26 cellular contexts compared by ENCODE assay signal in the genomic region with DNA sequence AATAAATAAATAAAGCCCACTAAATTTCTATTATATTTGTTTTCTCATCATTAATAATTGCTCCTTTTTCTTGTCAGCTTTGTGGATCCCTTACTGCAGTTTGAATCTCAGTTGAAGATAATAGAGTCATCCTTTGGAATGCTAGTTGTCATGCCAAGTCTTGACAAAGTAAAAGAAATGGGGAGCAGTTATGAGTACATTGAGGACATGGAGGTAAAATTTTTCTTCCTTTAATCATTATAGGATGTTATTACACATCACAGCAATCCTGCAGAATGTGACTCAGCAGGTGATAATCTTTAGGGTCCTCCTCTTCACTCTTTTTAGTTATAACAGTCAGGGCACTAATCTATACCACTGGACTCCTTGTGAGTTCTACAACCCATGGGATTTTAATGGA. TPM values are rescaled to one million over a fixed set of nuclear protein-coding genes. Genes with fewer than 3 reads are reported as not detected.
A peak's percentile ranks its signal among the peaks of the same experiment; 100 is the strongest.
DNase-seq lines count a peak whose midpoint lies in the region; ATAC-seq, FAIRE-seq and TF ChIP-seq lines count a peak whose summit lies in the region.
"Had no signal": no experiment of that assay in that cellular context is flagged by ENCODE, and none has a peak within 500 bp of the region (broad histone marks: within the 10 kb centered on the region; RNA-seq: fewer than 3 reads in every experiment).

No MANE protein-coding gene starts in this region.

- dilution Hi-C loops in IMR-90 (cut with HindIII; ENCODE audit: low sequenced_read_pairs, unreplicated experiment) = no loop called here
- dilution Hi-C loops in keratinocyte (cut with MboI; ENCODE audit: extremely low pct_ligation_motif_present, low sequenced_read_pairs) = no loop called here

- H3K9ac ChIP-seq in IMR-90 (ENCODE audit: low read depth, low read length) (no peak overlapping the region), keratinocyte (ENCODE audit: control insufficient read depth, extremely low read depth, insufficient read depth, low read length) (no peak overlapping the region)
- H3K9ac ChIP-seq: parathyroid adenoma had no signal

- H3K23ac ChIP-seq in IMR-90 (ENCODE audit: low read depth, low read length) = no peak overlapping the region

- peak; percentile 12 for DNase-seq in BJ (ENCODE audit: low read depth)
- DNase-seq in IMR-90 = peak; percentile 68
- peak; percentile 12 for DNase-seq in astrocyte of the spinal cord (ENCODE audit: low read depth, low spot score)
- DNase-seq in keratinocyte (ENCODE audit: low read depth, low spot score) = peak; percentile 63
- no peak for DNase-seq in stimulated activated naive CD8-positive, alpha-beta T cell treated with anti-CD3 and anti-CD28 coated beads, Interleukin-15, Interleukin-2, amounts not matched to agents 100 U/mL and 50 U/mL, for 24 hours
- no peak for DNase-seq in epidermal melanocyte (ENCODE audit: insufficient read length, low spot score)
- no peak for DNase-seq in right lobe of liver
- DNase-seq: ACHN; activated CD4-positive, alpha-beta T cell treated with anti-CD3 and anti-CD28 coated beads, Interleukin-2, amount 10 ng/mL, durations not matched to agents 24 days and 14 days; CD4-positive, alpha-beta T cell; heart left ventricle; Kasumi-1; left lung; NCI-H1092; NCI-H1930; NCI-H345; substantia nigra; T-helper 2 cell had no signal

- H2BK20ac ChIP-seq in IMR-90 (ENCODE audit: low read depth, low read length) = no peak overlapping the region

- H3K4me1 ChIP-seq in IMR-90 (ENCODE audit: control insufficient read depth, insufficient read depth, low read length) (no peaks in the 10 kb centered on the region), keratinocyte (ENCODE audit: control insufficient read depth, extremely low read depth, insufficient read depth, low read length) (peaks cover 28% of the 10 kb centered on the region), right lobe of liver (no peaks in the 10 kb centered on the region)
- H3K4me1 ChIP-seq: heart left ventricle, left lung, parathyroid adenoma had no signal

- in situ Hi-C loops in IMR-90 (cut with MboI; ENCODE audit: low sequenced_read_pairs) (no loop called here), astrocyte of the spinal cord (cut with HindIII; ENCODE audit: low sequenced_read_pairs) (no loop called here)

- BruUV-seq in IMR-90 (replicated peaks; lab: Mats Ljungman, UMichigan) = no TSS peak

- H4K8ac ChIP-seq in IMR-90 (ENCODE audit: low read depth in 2 of 2, low read length in 2 of 2) = no peak overlapping the region

- H3K27me3 ChIP-seq in BJ (ENCODE audit: control insufficient read depth, insufficient read depth, low read length) (no peaks in the 10 kb centered on the region), IMR-90 (ENCODE audit: control insufficient read depth, insufficient read depth, low read length) (no peaks in the 10 kb centered on the region), keratinocyte (ENCODE audit: control insufficient read depth, extremely low read depth, insufficient read depth, low read length) (no peaks in the 10 kb centered on the region), right lobe of liver (no peaks in the 10 kb centered on the region)
- H3K27me3 ChIP-seq: heart left ventricle, left lung had no signal

- H2BK120ac ChIP-seq in IMR-90 (ENCODE audit: low read depth, low read length) = no peak overlapping the region

- FAIRE-seq in keratinocyte (lab: Jason Lieb, UNC) = no peak
- FAIRE-seq: GM12891 had no signal

- TF ChIP-seq CTCF in BJ (IDR thresholded peaks at IDR 0.05; ENCODE audit: insufficient read depth, low read depth, low read length) = no peak
- no peak for TF ChIP-seq CTCF in IMR-90 (conservative IDR thresholded peaks at IDR 0.05; ENCODE audit: low read depth, low read length)
- TF ChIP-seq CTCF in astrocyte of the spinal cord (IDR thresholded peaks at IDR 0.05; ENCODE audit: low read depth, low read length) = no peak
- no peak for TF ChIP-seq CTCF in keratinocyte (optimal IDR thresholded peaks at IDR 0.05 in 1 of 3, IDR thresholded peaks at IDR 0.05 in 1 of 3, conservative IDR thresholded peaks at IDR 0.05 in 1 of 3; ENCODE audit: extremely low read depth in 1 of 3, insufficient read depth in 2 of 3, low read length in 3 of 3)
- TF ChIP-seq CTCF in right lobe of liver (IDR thresholded peaks at IDR 0.05) = no peak

- no peak overlapping the region for H3K18ac ChIP-seq in IMR-90 (ENCODE audit: low read depth, low read length)

- H3K9me1 ChIP-seq in IMR-90 (ENCODE audit: insufficient read depth, low read length) (no peaks in the 10 kb centered on the region), keratinocyte (ENCODE audit: control insufficient read depth, extremely low read depth, insufficient read depth, low read length) (no peaks in the 10 kb centered on the region)

- H3K4ac ChIP-seq in IMR-90 (ENCODE audit: low read depth, low read length) = no peak overlapping the region

- H2AK9ac ChIP-seq in IMR-90 (replicated peaks; ENCODE audit: low read depth, low read length, poor library complexity) = no peak overlapping the region

- H3K79me2 ChIP-seq in keratinocyte (ENCODE audit: control insufficient read depth, insufficient read depth, low read length) = no peaks in the 10 kb centered on the region
- H3K79me2 ChIP-seq: parathyroid adenoma had no signal

- H3K9me3 ChIP-seq in IMR-90 (ENCODE audit: control insufficient read depth, insufficient read depth, low read length) (no peaks in the 10 kb centered on the region), keratinocyte (ENCODE audit: control insufficient read depth, low read depth, low read length) (no peaks in the 10 kb centered on the region), right lobe of liver (no peaks in the 10 kb centered on the region)
- H3K9me3 ChIP-seq: heart left ventricle, left lung had no signal

- no peaks in the 10 kb centered on the region for H3K36me3 ChIP-seq in BJ (ENCODE audit: control insufficient read depth, insufficient read depth, low read length)
- H3K36me3 ChIP-seq in IMR-90 (ENCODE audit: control insufficient read depth, insufficient read depth, low read length) = no peaks in the 10 kb centered on the region
- no peaks in the 10 kb centered on the region for H3K36me3 ChIP-seq in keratinocyte (ENCODE audit: control insufficient read depth in 2 of 2, extremely low read depth in 1 of 2, insufficient read depth in 2 of 2, low read length in 2 of 2)
- no peaks in the 10 kb centered on the region for H3K36me3 ChIP-seq in right lobe of liver
- H3K36me3 ChIP-seq: heart left ventricle, left lung had no signal

- H3K4me2 ChIP-seq in IMR-90 (ENCODE audit: low read depth, low read length) = no peak overlapping the region
- H3K4me2 ChIP-seq in keratinocyte (ENCODE audit: control insufficient read depth, extremely low read depth, insufficient read depth, low read depth, low read length) = no peak overlapping the region

- no peak overlapping the region for H4K5ac ChIP-seq in IMR-90 (ENCODE audit: low read depth, low read length)

- H3K4me3 ChIP-seq in BJ (ENCODE audit: low read depth, low read length) (no peak overlapping the region), IMR-90 (ENCODE audit: insufficient read depth, low read depth, low read length) (no peak overlapping the region), astrocyte of the spinal cord (ENCODE audit: low read depth, low read length) (no peak overlapping the region), keratinocyte (ENCODE audit: control insufficient read depth in 2 of 3, extremely low read depth in 1 of 3, insufficient read depth in 2 of 3, low read depth in 1 of 3, low read length in 3 of 3) (no peak overlapping the region), right lobe of liver (no peak overlapping the region)
- H3K4me3 ChIP-seq: coronary artery, heart left ventricle, left lung had no signal

- intact Hi-C loops in IMR-90 (cut with micrococcal nuclease) = no loop called here
- intact Hi-C loops in right lobe of liver (cut with DNase I) = no loop called here

- TF ChIP-seq POLR2A in IMR-90 (IDR thresholded peaks at IDR 0.05; ENCODE audit: low read depth, low read length) (no peak), right lobe of liver (IDR thresholded peaks at IDR 0.05) (no peak)

- POLR2A ChIA-PET in BJ (lab: Charles Lee) = no interaction called here
- POLR2A ChIA-PET in IMR-90 (lab: Charles Lee; ENCODE audit: unreplicated experiment) = no interaction called here

- no peak overlapping the region for H2BK15ac ChIP-seq in IMR-90 (ENCODE audit: low read depth, low read length)

- TF ChIP-seq RAD21 in IMR-90 (IDR thresholded peaks at IDR 0.05; ENCODE audit: low read length) = no peak

- H3K56ac ChIP-seq in IMR-90 (ENCODE audit: extremely low read depth, insufficient read depth, low read length) = no peak overlapping the region

- H2AFZ ChIP-seq in IMR-90 (replicated peaks; ENCODE audit: low read length, poor library complexity) (no peak overlapping the region), keratinocyte (ENCODE audit: control insufficient read depth, low read length) (no peak overlapping the region)
- H2AFZ ChIP-seq: parathyroid adenoma had no signal

- H2BK5ac ChIP-seq in IMR-90 (ENCODE audit: low read depth, low read length, poor library complexity, severe bottlenecking) = no peak overlapping the region

- H2AK5ac ChIP-seq in IMR-90 (ENCODE audit: low read depth, low read length) = no peak overlapping the region

- H3K27ac ChIP-seq in IMR-90 (ENCODE audit: insufficient read depth, low read length) (no peak overlapping the region), keratinocyte (ENCODE audit: control insufficient read depth, insufficient read depth, low read length) (no peak overlapping the region), right lobe of liver (no peak overlapping the region)
- H3K27ac ChIP-seq: coronary artery, heart left ventricle, left lung, parathyroid adenoma had no signal

- no peak overlapping the region for H4K91ac ChIP-seq in IMR-90 (ENCODE audit: insufficient read depth, low read depth, low read length)

- no peaks in the 10 kb centered on the region for H3K79me1 ChIP-seq in IMR-90 (ENCODE audit: low read depth in 1 of 2, low read length in 2 of 2)

- no peak overlapping the region for H3K14ac ChIP-seq in IMR-90 (replicated peaks; ENCODE audit: low read depth, low read length)

- ATAC-seq in IMR-90 (ENCODE audit: low read depth) (peak; percentile 37; the same call in 1 of the 2 replicates), GM21526 (IDR thresholded peaks at IDR 0.05; ENCODE audit: low FRiP score, unreplicated experiment) (no peak), right lobe of liver (no peak)
- no peak for ATAC-seq in stimulated activated naive CD8-positive, alpha-beta T cell treated with anti-CD3 and anti-CD28 coated beads, Interleukin-15, Interleukin-2, amounts not matched to agents 100 U/mL and 50 U/mL, for 24 hours
- ATAC-seq: heart left ventricle, left lung had no signal

- no peaks in the 10 kb centered on the region for H4K20me1 ChIP-seq in IMR-90 (ENCODE audit: insufficient read depth, low read length)
- H4K20me1 ChIP-seq in keratinocyte (ENCODE audit: control insufficient read depth, extremely low read depth, insufficient read depth, low read length) = no peaks in the 10 kb centered on the region

- CTCF ChIA-PET in BJ (lab: Yijun Ruan, JAX) (interaction anchor here (1.1 to 1.7 kb wide), 3 partner anchors 8 to 12 kb away, joined by 3 to 4 read pairs (median 3); no protein-coding TSS in a partner anchor), IMR-90 (lab: Yijun Ruan, JAX) (interaction anchor here (1.5 kb wide), 1 partner anchor 267 kb away, joined by 5 read pairs; no protein-coding TSS in a partner anchor)

RNA-seq across cellular contexts. Expression of gene MROH9, which starts 24.1 kb away (rescaled TPM):
- polyA plus RNA-seq in BJ (2011; rRNA removed) = 0.10 and 0.17 TPM in 2 replicates
- polyA minus RNA-seq in BJ (2011; rRNA and poly(A)+ RNA removed) = 0.05 TPM in 1 of 2 replicates, not detected in the other
- total RNA-seq in IMR-90 (2012; rRNA removed) = not detected in 2 replicates
- polyA plus RNA-seq in IMR-90 (2012; rRNA removed) = not detected in 2 replicates
- polyA plus RNA-seq in IMR-90 (2012; cell fraction: cytosol; rRNA removed) = not detected in 2 replicates
- polyA plus RNA-seq in IMR-90 (2012; cell fraction: nucleus; rRNA removed; ENCODE audit: low replicate concordance) = not detected in 2 replicates
- 0.04 to 0.07 TPM (median 0.05 TPM) in 3 replicates for polyA plus RNA-seq in keratinocyte
- polyA plus RNA-seq in keratinocyte (2011; ENCODE audit: low read depth) = not detected
- 0.02 TPM in 1 of 2 replicates, not detected in the other for polyA plus RNA-seq in keratinocyte (2011; cell fraction: cytosol; rRNA removed)
- polyA plus RNA-seq in keratinocyte (2011; cell fraction: nucleus; rRNA removed) = 0.04 and 0.05 TPM in 2 replicates
- not detected in 2 replicates for polyA plus RNA-seq in keratinocyte (2012; ENCODE audit: low replicate concordance)
- polyA minus RNA-seq in keratinocyte = not detected in 3 replicates
- not detected for polyA minus RNA-seq in keratinocyte (2011; cell fraction: cytosol; rRNA and poly(A)+ RNA removed)
- polyA minus RNA-seq in keratinocyte (2011; cell fraction: nucleus; rRNA and poly(A)+ RNA removed) = not detected in 2 replicates
- total RNA-seq in right lobe of liver = not detected
- total RNA-seq: activated CD4-positive, alpha-beta T cell treated with anti-CD3 and anti-CD28 coated beads, Interleukin-2, amount 10 ng/mL, durations not matched to agents 24 days and 14 days; CD4-positive, alpha-beta T cell; fibroblast of lung; heart left ventricle; mesothelial cell of epicardium; SK-MEL-5; ureter had no signal
- polyA plus RNA-seq: heart left ventricle had no signal

Comparison
In these comparisons a context has a peak if more than half of its experiments do, and no peak if none do; other contexts are left out.
1. DNase-seq: peak in BJ (single experiment), IMR-90 (single experiment), astrocyte of the spinal cord (single experiment) and keratinocyte (single experiment); none in stimulated activated naive CD8-positive, alpha-beta T cell treated with anti-CD3 and anti-CD28 coated beads, Interleukin-15, Interleukin-2, amounts not matched to agents 100 U/mL and 50 U/mL, for 24 hours (single experiment), epidermal melanocyte (single experiment) and right lobe of liver (0 of 3).